ENCODE assay signal across 9 cellular contexts in the genomic region with DNA sequence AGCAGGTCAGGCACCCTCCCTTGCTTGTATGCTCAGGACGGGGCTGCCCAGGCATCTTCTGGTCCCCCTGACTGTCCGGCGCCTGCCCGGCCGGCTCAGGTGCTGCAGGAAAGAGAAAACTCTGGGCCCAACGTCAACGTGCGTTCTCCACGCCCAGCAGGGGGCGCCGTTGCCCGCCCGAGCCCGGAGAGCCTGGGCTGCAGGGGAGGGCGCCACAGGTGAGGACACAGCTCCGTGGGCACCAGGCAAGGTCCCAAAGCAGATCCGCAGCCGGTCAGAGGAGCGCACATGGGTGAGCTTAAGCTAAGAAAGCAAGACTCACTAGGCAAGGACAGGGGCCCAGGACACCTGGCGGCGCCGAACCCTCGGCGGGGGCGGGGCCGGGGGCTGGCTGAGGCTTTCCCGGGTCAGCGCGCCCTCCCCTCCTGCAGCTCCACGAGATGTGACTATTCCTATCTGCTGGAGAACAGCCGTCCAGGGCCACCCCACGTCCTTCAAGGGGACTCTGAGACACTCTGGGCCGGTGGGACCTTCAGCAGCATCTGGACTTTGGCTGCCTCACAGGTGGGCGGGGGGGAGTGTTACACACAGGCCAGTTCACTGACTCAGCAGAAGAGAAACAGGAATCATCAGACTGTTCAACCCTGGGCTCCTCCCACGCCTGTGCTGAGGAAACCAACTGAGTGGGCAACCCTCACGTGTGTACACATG. TPM values are rescaled to one million over a fixed set of nuclear protein-coding genes. Genes with fewer than 3 reads are reported as not detected.
DNase-seq lines count a peak whose midpoint lies in the region; ATAC-seq, FAIRE-seq and TF ChIP-seq lines count a peak whose summit lies in the region.
"Had no signal": no experiment of that assay in that cellular context is flagged by ENCODE, and none has a peak within 500 bp of the region (broad histone marks: within the 10 kb centered on the region; RNA-seq: fewer than 3 reads in every experiment).

No MANE protein-coding gene starts in this region.

- 60% methylated on average over 1 of the region's 36 CpGs; no CpG with 5 or more reads in 1 of the 2 donors for WGBS in gastroesophageal sphincter (ENCODE audit: low coverage in 1 of 2), 2 donors
- 5 to 8% methylated on average over 34 to 36 of the region's 36 CpGs for WGBS in pancreas, 2 donors

- peak overlapping the region; percentile 60 for H3K4me3 Mint-ChIP-seq in CD8-positive, alpha-beta T cell
- no peak overlapping the region for H3K4me3 Mint-ChIP-seq in activated T-helper 2 cell treated with anti-CD3 and anti-CD28 coated beads, Interferon-gamma antibody, Interleukin-2, Interleukin-4, amounts not matched to agents 10 μg/mL and 5 μg/mL and 100 μg/mL, durations not matched to agents 14 hours and 24 hours and 36 hours (ENCODE audit: low read depth)

- H3K27ac Mint-ChIP-seq in CD8-positive, alpha-beta T cell: no peak overlapping the region
- no peak overlapping the region for H3K27ac Mint-ChIP-seq in activated T-helper 2 cell treated with anti-CD3 and anti-CD28 coated beads, Interferon-gamma antibody, Interleukin-2, Interleukin-4, amounts not matched to agents 10 μg/mL and 5 μg/mL and 100 μg/mL, durations not matched to agents 14 hours and 24 hours and 36 hours
- H3K27ac Mint-ChIP-seq: IgD-negative memory B cell had no signal

- no peak for TF ChIP-seq EP300 in gastroesophageal sphincter (IDR thresholded peaks at IDR 0.05)

- POLR2A ChIA-PET in CD8-positive, alpha-beta T cell (lab: Charles Lee): interaction anchor here (0.9 to 1.6 kb wide), 5 partner anchors 200 to 283 kb away, joined by 3 to 7 read pairs (median 4); no protein-coding TSS in a partner anchor

- no peaks in the 10 kb centered on the region for H3K27me3 ChIP-seq in CD8-positive, alpha-beta T cell (ENCODE audit: insufficient read depth, low read length)
- H3K27me3 ChIP-seq in gastroesophageal sphincter (peaks cover 68% of the 10 kb centered on the region), pancreas (no peaks in the 10 kb centered on the region), uterus (no peaks in the 10 kb centered on the region)

- no peaks in the 10 kb centered on the region for H3K36me3 Mint-ChIP-seq in CD8-positive, alpha-beta T cell
- H3K36me3 Mint-ChIP-seq in activated T-helper 2 cell treated with anti-CD3 and anti-CD28 coated beads, Interferon-gamma antibody, Interleukin-2, Interleukin-4, amounts not matched to agents 10 μg/mL and 5 μg/mL and 100 μg/mL, durations not matched to agents 14 hours and 24 hours and 36 hours (ENCODE audit: low read depth): no peaks in the 10 kb centered on the region
- H3K36me3 Mint-ChIP-seq: IgD-negative memory B cell had no signal

- H3K27ac ChIP-seq in CD8-positive, alpha-beta T cell (ENCODE audit: low read depth, low read length): no peak overlapping the region
- H3K27ac ChIP-seq in gastroesophageal sphincter: no peak overlapping the region
- H3K27ac ChIP-seq in pancreas: no peak overlapping the region
- no peak overlapping the region for H3K27ac ChIP-seq in uterus

- ATAC-seq in CD8-positive, alpha-beta T cell: peak; percentile 95
- ATAC-seq in gastroesophageal sphincter (peak; percentile 27), pancreas (peak; percentile 82 to 92 (median 84)), HG03432 (IDR thresholded peaks at IDR 0.05; ENCODE audit: unreplicated experiment) (no peak)

- no peaks in the 10 kb centered on the region for H3K9me3 Mint-ChIP-seq in CD8-positive, alpha-beta T cell
- no peaks in the 10 kb centered on the region for H3K9me3 Mint-ChIP-seq in activated T-helper 2 cell treated with anti-CD3 and anti-CD28 coated beads, Interferon-gamma antibody, Interleukin-2, Interleukin-4, amounts not matched to agents 10 μg/mL and 5 μg/mL and 100 μg/mL, durations not matched to agents 14 hours and 24 hours and 36 hours
- H3K9me3 Mint-ChIP-seq: IgD-negative memory B cell had no signal

- intact Hi-C loops in CD8-positive, alpha-beta T cell (cut with DNase I, micrococcal nuclease): loop anchor here (1.0 to 5.0 kb wide), 5 partner anchors 232 to 422 kb away; no protein-coding TSS in a partner anchor
- intact Hi-C loops in activated T-helper 2 cell treated with anti-CD3 and anti-CD28 coated beads, Interferon-gamma antibody, Interleukin-2, Interleukin-4, amounts not matched to agents 10 μg/mL and 5 μg/mL and 100 μg/mL, durations not matched to agents 14 hours and 24 hours and 36 hours (cut with micrococcal nuclease): loop anchor here (1.0 kb wide), 1 partner anchor 283 kb away; no protein-coding TSS in a partner anchor
- intact Hi-C loops in pancreas (cut with DNase I) (loop anchor here in 2 of 3 donors (5.0 to 10.0 kb wide), 2 partner anchors 284 to 287 kb away; no protein-coding TSS in a partner anchor), uterus (cut with DNase I; ENCODE audit: low total_unique reads) (no loop called here)

- peak; percentile 93 for TF ChIP-seq CTCF in CD8-positive, alpha-beta T cell (IDR thresholded peaks at IDR 0.05)
- TF ChIP-seq CTCF in gastroesophageal sphincter (IDR thresholded peaks at IDR 0.05): peak in 3 of 4 experiments; percentile 50 to 83 (median 75)
- peak; percentile 81 to 89 (median 85) for TF ChIP-seq CTCF in pancreas (IDR thresholded peaks at IDR 0.05)
- peak; percentile 20 to 59 (median 44) for TF ChIP-seq CTCF in uterus (IDR thresholded peaks at IDR 0.05)

- peak; percentile 66 to 94 (median 81) for DNase-seq in CD8-positive, alpha-beta T cell
- DNase-seq in HuH-7.5 (ENCODE audit: low spot score): peak; percentile 86
- DNase-seq in RKO (ENCODE audit: low spot score): peak; percentile 29
- DNase-seq in activated T-helper 2 cell treated with anti-CD3 and anti-CD28 coated beads, Interferon-gamma antibody, Interleukin-2, Interleukin-4, amounts not matched to agents 10 μg/mL and 5 μg/mL and 100 μg/mL, durations not matched to agents 14 hours and 24 hours and 36 hours (ENCODE audit: low spot score): peak; percentile 66
- DNase-seq in pancreas: peak; percentile 63 to 93 (median 78)
- DNase-seq in uterus: no peak

- peaks cover 11% of the 10 kb centered on the region for H3K4me1 ChIP-seq in CD8-positive, alpha-beta T cell (ENCODE audit: insufficient read depth, low read length)
- H3K4me1 ChIP-seq in gastroesophageal sphincter (peaks cover 0 to 9% (median 5%) of the 10 kb centered on the region in 3 donors), pancreas (peaks cover 0 to 9% (median 5%) of the 10 kb centered on the region in 3 donors), uterus (no peaks in the 10 kb centered on the region)

- peaks cover 4% of the 10 kb centered on the region for H3K4me1 Mint-ChIP-seq in CD8-positive, alpha-beta T cell (ENCODE audit: low read depth)
- H3K4me1 Mint-ChIP-seq in activated T-helper 2 cell treated with anti-CD3 and anti-CD28 coated beads, Interferon-gamma antibody, Interleukin-2, Interleukin-4, amounts not matched to agents 10 μg/mL and 5 μg/mL and 100 μg/mL, durations not matched to agents 14 hours and 24 hours and 36 hours (ENCODE audit: low read depth): no peaks in the 10 kb centered on the region

- CTCF ChIA-PET in CD8-positive, alpha-beta T cell (lab: Charles Lee): interaction anchor here (0.6 to 11.8 kb wide), 56 partner anchors 8 to 630 kb away, joined by 3 to 231 read pairs (median 5); a partner anchor contains a TSS

- H3K9me3 ChIP-seq in CD8-positive, alpha-beta T cell (ENCODE audit: low read length): no peaks in the 10 kb centered on the region
- no peaks in the 10 kb centered on the region for H3K9me3 ChIP-seq in gastroesophageal sphincter
- no peaks in the 10 kb centered on the region for H3K9me3 ChIP-seq in pancreas
- no peaks in the 10 kb centered on the region for H3K9me3 ChIP-seq in uterus

- peak overlapping the region; percentile 45 for H3K4me3 ChIP-seq in CD8-positive, alpha-beta T cell (ENCODE audit: low read depth, low read length)
- peak overlapping the region in 1 of 2 donors; percentile 2 for H3K4me3 ChIP-seq in gastroesophageal sphincter
- H3K4me3 ChIP-seq in pancreas: peak overlapping the region in 2 of 4 donors; percentile 6 to 34
- H3K4me3 ChIP-seq in uterus: no peak overlapping the region

- no peak for TF ChIP-seq POLR2A in gastroesophageal sphincter (IDR thresholded peaks at IDR 0.05)
- TF ChIP-seq POLR2A in uterus (IDR thresholded peaks at IDR 0.05): no peak

- no peaks in the 10 kb centered on the region for H3K27me3 Mint-ChIP-seq in CD8-positive, alpha-beta T cell (ENCODE audit: low read depth)
- H3K27me3 Mint-ChIP-seq in activated T-helper 2 cell treated with anti-CD3 and anti-CD28 coated beads, Interferon-gamma antibody, Interleukin-2, Interleukin-4, amounts not matched to agents 10 μg/mL and 5 μg/mL and 100 μg/mL, durations not matched to agents 14 hours and 24 hours and 36 hours (ENCODE audit: low read depth): no peaks in the 10 kb centered on the region

- FAIRE-seq in pancreas (lab: Jason Lieb, UNC): no peak

- no peaks in the 10 kb centered on the region for H3K36me3 ChIP-seq in CD8-positive, alpha-beta T cell (ENCODE audit: insufficient read depth, low read length)
- H3K36me3 ChIP-seq in gastroesophageal sphincter (no peaks in the 10 kb centered on the region), pancreas (no peaks in the 10 kb centered on the region), uterus (no peaks in the 10 kb centered on the region)

RNA-seq across cellular contexts. Expression of a gene that starts 29.3 kb away (rescaled TPM):
- total RNA-seq in CD8-positive, alpha-beta T cell: not detected
- total RNA-seq in activated T-helper 2 cell treated with anti-CD3 and anti-CD28 coated beads, Interferon-gamma antibody, Interleukin-2, Interleukin-4, amounts not matched to agents 10 μg/mL and 5 μg/mL and 100 μg/mL, durations not matched to agents 14 hours and 24 hours and 36 hours: not detected in 2 replicates
- total RNA-seq in gastroesophageal sphincter: not detected
- not detected for total RNA-seq in pancreas
- not detected for polyA plus RNA-seq in pancreas
- not detected for total RNA-seq in uterus
- polyA plus RNA-seq: IgD-negative memory B cell had no signal

RNA-seq across cellular contexts. Expression of a gene that starts 40.6 kb away (rescaled TPM):
- total RNA-seq in CD8-positive, alpha-beta T cell: not detected
- total RNA-seq in activated T-helper 2 cell treated with anti-CD3 and anti-CD28 coated beads, Interferon-gamma antibody, Interleukin-2, Interleukin-4, amounts not matched to agents 10 μg/mL and 5 μg/mL and 100 μg/mL, durations not matched to agents 14 hours and 24 hours and 36 hours: not detected in 2 replicates
- total RNA-seq in gastroesophageal sphincter (not detected), pancreas (not detected), uterus (not detected)
- polyA plus RNA-seq in pancreas: not detected
- polyA plus RNA-seq: IgD-negative memory B cell had no signal

RNA-seq across cellular contexts. Expression of a gene that starts 47.9 kb away (rescaled TPM):
- not detected for total RNA-seq in CD8-positive, alpha-beta T cell
- total RNA-seq in activated T-helper 2 cell treated with anti-CD3 and anti-CD28 coated beads, Interferon-gamma antibody, Interleukin-2, Interleukin-4, amounts not matched to agents 10 μg/mL and 5 μg/mL and 100 μg/mL, durations not matched to agents 14 hours and 24 hours and 36 hours: not detected in 2 replicates
- total RNA-seq in gastroesophageal sphincter (not detected), pancreas (not detected), uterus (not detected)
- not detected for polyA plus RNA-seq in pancreas
- polyA plus RNA-seq: IgD-negative memory B cell had no signal

RNA-seq across cellular contexts. Expression of a gene that starts 55.4 kb away (rescaled TPM):
- under 1 TPM; 0.39 to 0.68 TPM for total RNA-seq in CD8-positive, alpha-beta T cell
- total RNA-seq in activated T-helper 2 cell treated with anti-CD3 and anti-CD28 coated beads, Interferon-gamma antibody, Interleukin-2, Interleukin-4, amounts not matched to agents 10 μg/mL and 5 μg/mL and 100 μg/mL, durations not matched to agents 14 hours and 24 hours and 36 hours: 2.2 and 2.3 TPM in 2 replicates
- 1 to 10 TPM; 2.7 to 8.3 (median 6.7) TPM for total RNA-seq in gastroesophageal sphincter
- 1 to 10 TPM in 1 of 6 donors, under 1 TPM in 5; 0.35 to 1.7 (median 0.45) TPM for total RNA-seq in pancreas
- under 1 TPM; 0.46 to 0.66 TPM for polyA plus RNA-seq in pancreas
- total RNA-seq in uterus: 1 to 10 TPM in 2 of 4 donors, under 1 TPM in 1, not detected in 1; under 0.01 to 2.3 (median 2.3) TPM

Comparison
In these comparisons a context has a peak if more than half of its experiments do, and no peak if none do; other contexts are left out.
1. DNase-seq: peak in CD8-positive, alpha-beta T cell (7 of 7), HuH-7.5 (single experiment), RKO (single experiment), activated T-helper 2 cell treated with anti-CD3 and anti-CD28 coated beads, Interferon-gamma antibody, Interleukin-2, Interleukin-4, amounts not matched to agents 10 μg/mL and 5 μg/mL and 100 μg/mL, durations not matched to agents 14 hours and 24 hours and 36 hours (single experiment) and pancreas (6 of 6); none in uterus (0 of 2).
2. Peak in every context shown above with its lines, with median percentiles within 50 percentile points of each other: CTCF ChIP-seq.